ENCODE assay signal across 8 cellular contexts in genomic region chr1:172533511-172534116, GRCh38. TPM values are rescaled to one million over a fixed set of nuclear protein-coding genes. Genes with fewer than 3 reads are reported as not detected.
DNase-seq lines count a peak whose midpoint lies in the region; ATAC-seq, FAIRE-seq and TF ChIP-seq lines count a peak whose summit lies in the region.

No MANE protein-coding gene starts in this region.

- peaks cover 34% of the 10 kb centered on the region for H3K4me1 Mint-ChIP-seq in astrocyte (ENCODE audit: low read depth, unreplicated experiment)

- H3K4me2 ChIP-seq in astrocyte (ENCODE audit: low read length), result peak overlapping the region; percentile 96

- H3K79me2 ChIP-seq in astrocyte (ENCODE audit: insufficient read depth, low read length), result peaks cover 56% of the 10 kb centered on the region

- H3K9ac ChIP-seq in astrocyte (ENCODE audit: low read length), result peak overlapping the region; percentile 96

- no peaks in the 10 kb centered on the region for H3K36me3 Mint-ChIP-seq in astrocyte (ENCODE audit: low read depth, unreplicated experiment)

- H3K4me3 Mint-ChIP-seq in astrocyte (ENCODE audit: unreplicated experiment), result peak overlapping the region; percentile 96

- peaks cover 47% of the 10 kb centered on the region for H4K20me1 ChIP-seq in astrocyte (ENCODE audit: insufficient read depth, low read length)

- peak overlapping the region; percentile 75 for H2AFZ ChIP-seq in astrocyte (ENCODE audit: low read depth, low read length)

- no peaks in the 10 kb centered on the region for H3K9me3 Mint-ChIP-seq in astrocyte (ENCODE audit: unreplicated experiment)

- peak; percentile 17 for ATAC-seq in HG03280 (IDR thresholded peaks at IDR 0.05; ENCODE audit: unreplicated experiment)

- H3K27me3 ChIP-seq in SJCRH30, result no peaks in the 10 kb centered on the region
- no peaks in the 10 kb centered on the region for H3K27me3 ChIP-seq in astrocyte (ENCODE audit: insufficient read depth, low read length)

- H3K27me3 Mint-ChIP-seq in astrocyte (ENCODE audit: low read depth, unreplicated experiment), result no peaks in the 10 kb centered on the region

- H3K9me3 ChIP-seq in SJCRH30 (replicated peaks), result no peaks in the 10 kb centered on the region
- H3K9me3 ChIP-seq in astrocyte (ENCODE audit: insufficient read depth, low read depth, low read length), result no peaks in the 10 kb centered on the region
- H3K9me3 ChIP-seq in iPS-18c (ENCODE audit: control insufficient read depth, insufficient read depth, low read length), result no peaks in the 10 kb centered on the region

- no peaks in the 10 kb centered on the region for H3K36me3 ChIP-seq in SJCRH30
- H3K36me3 ChIP-seq in astrocyte (ENCODE audit: insufficient read depth, low read length), result no peaks in the 10 kb centered on the region

- H3K4me3 ChIP-seq in SJCRH30 (peak overlapping the region; percentile 78), astrocyte (ENCODE audit: insufficient read depth, low read depth, low read length) (peak overlapping the region; percentile 95), iPS-18c (ENCODE audit: insufficient read depth, low read depth, low read length) (peak overlapping the region; percentile 84)

- peak overlapping the region; percentile 82 for H3K27ac Mint-ChIP-seq in astrocyte (ENCODE audit: unreplicated experiment)

- peak in 2 of 3 experiments; percentile 6 to 11 for DNase-seq in activated CD8-positive, alpha-beta memory T cell treated with anti-CD3 and anti-CD28 coated beads for 48 hours (ENCODE audit: low read depth in 2 of 3, low spot score in 2 of 3)
- no peak for DNase-seq in activated CD8-positive, alpha-beta memory T cell treated with anti-CD3 and anti-CD28 coated beads for 24 hours
- DNase-seq in SJCRH30 (peak in 1 of 2 experiments; percentile 37), astrocyte (ENCODE audit: low read depth) (peak; percentile 26), AG20443 (ENCODE audit: low spot score) (no peak)
- peak; percentile 51 for DNase-seq in stimulated activated CD4-positive, alpha-beta T cell treated with anti-CD3 and anti-CD28 coated beads, Interleukin-15, amount 100 ng/mL, for 24 hours

- H3K4me1 ChIP-seq in SJCRH30, result peaks cover 2% of the 10 kb centered on the region; the same call in 1 of the 2 replicates
- peaks cover 9% of the 10 kb centered on the region for H3K4me1 ChIP-seq in astrocyte (ENCODE audit: insufficient read depth, low read length)

- H3K27ac ChIP-seq in SJCRH30, result peak overlapping the region; percentile 84
- peak overlapping the region; percentile 98 for H3K27ac ChIP-seq in astrocyte (ENCODE audit: low read depth, low read length)

- FAIRE-seq in astrocyte (lab: Jason Lieb, UNC), result no peak

- TF ChIP-seq CTCF in astrocyte (IDR thresholded peaks at IDR 0.05; ENCODE audit: insufficient read depth, low read depth, low read length), result no peak

RNA-seq across cellular contexts. Expression of gene SUCO, which starts 0.7 kb away (rescaled TPM):
- total RNA-seq in SJCRH30 (2014; rRNA removed; shearing (Covaris generic)), result 35.2 and 43.5 TPM in 2 replicates
- total RNA-seq in astrocyte, result 55.9 and 63.7 TPM in 2 replicates

Comparison
In these comparisons a context has a peak if more than half of its experiments do, and no peak if none do; other contexts are left out.
1. DNase-seq: peak in activated CD8-positive, alpha-beta memory T cell treated with anti-CD3 and anti-CD28 coated beads for 48 hours (2 of 3), astrocyte (single experiment) and stimulated activated CD4-positive, alpha-beta T cell treated with anti-CD3 and anti-CD28 coated beads, Interleukin-15, amount 100 ng/mL, for 24 hours (single experiment); none in activated CD8-positive, alpha-beta memory T cell treated with anti-CD3 and anti-CD28 coated beads for 24 hours (single experiment) and AG20443 (single experiment).
2. Peak in every context shown above with its lines, with median percentiles within 50 percentile points of each other: H3K4me3 ChIP-seq.